ENCODE assay signal across 20 cellular contexts in the genomic region with DNA sequence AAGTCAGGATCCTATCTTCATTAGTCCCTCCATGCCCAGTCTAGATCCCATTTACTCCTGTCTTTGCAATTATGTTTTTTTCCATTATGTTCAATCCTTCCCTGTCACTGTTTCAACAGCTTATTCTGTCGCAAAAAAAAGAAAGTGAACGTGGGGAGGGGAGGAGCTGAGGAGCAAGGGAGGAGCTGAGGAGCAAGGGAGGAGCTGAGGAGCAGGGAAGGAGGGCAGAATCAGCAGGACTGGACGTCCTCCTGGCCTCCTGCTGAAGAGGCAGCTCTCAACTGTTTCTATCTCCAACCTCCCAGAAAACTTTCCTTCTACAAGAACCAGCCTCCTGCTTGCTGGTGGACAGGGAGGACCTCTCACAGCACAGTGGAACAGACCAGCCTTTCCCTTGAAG. TPM values are rescaled to one million over a fixed set of nuclear protein-coding genes. Genes with fewer than 3 reads are reported as not detected.
DNase-seq lines count a peak whose midpoint lies in the region; ATAC-seq and TF ChIP-seq lines count a peak whose summit lies in the region.
"Had no signal": no experiment of that assay in that cellular context is flagged by ENCODE, and none has a peak within 500 bp of the region (broad histone marks: within the 10 kb centered on the region; RNA-seq: fewer than 3 reads in every experiment).

No MANE protein-coding gene starts in this region.

- no peaks in the 10 kb centered on the region for H3K9me3 Mint-ChIP-seq in GM23338
- H3K9me3 Mint-ChIP-seq in central memory CD8-positive, alpha-beta T cell: no peaks in the 10 kb centered on the region
- H3K9me3 Mint-ChIP-seq: activated T-helper 2 cell treated with anti-CD3 and anti-CD28 coated beads, Interferon-gamma antibody, Interleukin-2, Interleukin-4, amounts not matched to agents 10 μg/mL and 5 μg/mL and 100 μg/mL, durations not matched to agents 14 hours and 24 hours and 36 hours had no signal

- H3K36me3 Mint-ChIP-seq in GM23338 (ENCODE audit: low read depth): peaks cover 21% of the 10 kb centered on the region
- peaks cover 25% of the 10 kb centered on the region for H3K36me3 Mint-ChIP-seq in central memory CD8-positive, alpha-beta T cell (ENCODE audit: insufficient read depth)

- peaks cover 99% of the 10 kb centered on the region for H3K79me2 ChIP-seq in GM23338 (replicated peaks; ENCODE audit: insufficient read depth)

- no peaks in the 10 kb centered on the region for H3K27me3 ChIP-seq in GM23338 (ENCODE audit: insufficient read depth)
- H3K27me3 ChIP-seq: Peyer's patch, testis had no signal

- peaks cover 17% of the 10 kb centered on the region; the same call in 2 of the 3 replicates for H3K4me1 Mint-ChIP-seq in GM23338
- peaks cover 35% of the 10 kb centered on the region for H3K4me1 Mint-ChIP-seq in central memory CD8-positive, alpha-beta T cell

- TF ChIP-seq CTCF in GM23338 (conservative IDR thresholded peaks at IDR 0.05; ENCODE audit: low read depth in 2 of 2): no peak

- no peaks in the 10 kb centered on the region for H3K27me3 Mint-ChIP-seq in GM23338 (ENCODE audit: insufficient read depth, low read depth, poor library complexity)
- no peaks in the 10 kb centered on the region for H3K27me3 Mint-ChIP-seq in central memory CD8-positive, alpha-beta T cell

- peak; percentile 32; the same call in 2 of the 3 replicates for ATAC-seq in GM23338
- ATAC-seq in central memory CD8-positive, alpha-beta T cell (replicated peaks; ENCODE audit: extremely low read depth, poor library complexity, severe bottlenecking): no peak
- peak; percentile 52 for ATAC-seq in left colon
- no peak for ATAC-seq in GM18502 (IDR thresholded peaks at IDR 0.05; ENCODE audit: poor library complexity, unreplicated experiment)
- ATAC-seq: activated CD4-positive, CD25-positive, alpha-beta regulatory T cell treated with anti-CD3 and anti-CD28 coated beads, Interleukin-2, amount 50 U/mL, for 24 hours had no signal

- 0 out of 2 replicates have a peak overlapping the region, but pooled peaks have one; percentile 4 for H3K27ac Mint-ChIP-seq in GM23338
- H3K27ac Mint-ChIP-seq in central memory CD8-positive, alpha-beta T cell (ENCODE audit: low read depth): peak overlapping the region; percentile 87
- H3K27ac Mint-ChIP-seq: activated T-helper 2 cell treated with anti-CD3 and anti-CD28 coated beads, Interferon-gamma antibody, Interleukin-2, Interleukin-4, amounts not matched to agents 10 μg/mL and 5 μg/mL and 100 μg/mL, durations not matched to agents 14 hours and 24 hours and 36 hours had no signal

- H3K27ac ChIP-seq in GM23338 (ENCODE audit: low read depth): no peak overlapping the region
- H3K27ac ChIP-seq: epithelial cell of prostate, left ventricle myocardium inferior, Peyer's patch, testis had no signal

- peaks cover 64% of the 10 kb centered on the region for H4K20me1 ChIP-seq in GM23338 (replicated peaks; ENCODE audit: insufficient read depth)

- no peaks in the 10 kb centered on the region for H3F3A ChIP-seq in GM23338 (replicated peaks; ENCODE audit: low read depth)

- H3K9me2 ChIP-seq in GM23338 (ENCODE audit: insufficient read depth): no peaks in the 10 kb centered on the region

- no peak overlapping the region for H3K4me3 ChIP-seq in GM23338
- H3K4me3 ChIP-seq: left ventricle myocardium inferior, Peyer's patch, testis had no signal

- intact Hi-C loops in left colon (cut with DNase I, micrococcal nuclease): no loop called here

- no peak overlapping the region for H3K4me2 ChIP-seq in GM23338

- H3K4me1 ChIP-seq in GM23338 (ENCODE audit: insufficient read depth): no peaks in the 10 kb centered on the region
- H3K4me1 ChIP-seq: Peyer's patch had no signal

- DNase-seq in AG08395 (ENCODE audit: low spot score): peak; percentile 17
- DNase-seq in GM23338 (ENCODE audit: low spot score): no peak
- no peak for DNase-seq in central memory CD8-positive, alpha-beta T cell (ENCODE audit: low spot score in 2 of 2)
- no peak for DNase-seq in left colon
- DNase-seq in medulla oblongata (ENCODE audit: extremely low spot score): no peak
- no peak for DNase-seq in NCI-H446 (lab: John Stamatoyannopoulos, UW)
- DNase-seq in NCI-H128 (lab: John Stamatoyannopoulos, UW; ENCODE audit: unreplicated experiment): no peak
- DNase-seq: glutamatergic neuron; left ventricle myocardium inferior; NCI-H1436; NCI-H226; NK-92 treated with Interleukin-12 subunit alpha and Interleukin-12 subunit beta, amount 100 ng/mL, for 24 hours; occipital lobe; Peyer's patch; stimulated activated CD4-positive, alpha-beta T cell treated with anti-CD3 and anti-CD28 coated beads, Interleukin-15, amount 100 ng/mL, for 24 hours; testis had no signal

- no peak overlapping the region for H2AFZ ChIP-seq in GM23338

- H3K36me3 ChIP-seq in GM23338 (ENCODE audit: insufficient read depth): no peaks in the 10 kb centered on the region

- H3K4me3 Mint-ChIP-seq in GM23338: no peak overlapping the region
- no peak overlapping the region for H3K4me3 Mint-ChIP-seq in central memory CD8-positive, alpha-beta T cell

TF ChIP-seq in GM23338, 12 proteins besides CTCF, POLR2A, EP300 and RAD21 (continues in another document):
- TF ChIP-seq ZNF114 (CRISPR knock-in tag; IDR thresholded peaks at IDR 0.05) (no peak), JUNB (IDR thresholded peaks at IDR 0.05; ENCODE audit: unreplicated experiment) (no peak), ZNF331 (CRISPR knock-in tag; IDR thresholded peaks at IDR 0.05; ENCODE audit: low read depth) (no peak), EZH2phosphoT487 (IDR thresholded peaks at IDR 0.05; ENCODE audit: unreplicated experiment) (no peak), STAT1 (IDR thresholded peaks at IDR 0.05; ENCODE audit: unreplicated experiment) (no peak), EZH2 (IDR thresholded peaks at IDR 0.05; ENCODE audit: low read depth, unreplicated experiment) (no peak)
- TF ChIP-seq, protein P1, sequence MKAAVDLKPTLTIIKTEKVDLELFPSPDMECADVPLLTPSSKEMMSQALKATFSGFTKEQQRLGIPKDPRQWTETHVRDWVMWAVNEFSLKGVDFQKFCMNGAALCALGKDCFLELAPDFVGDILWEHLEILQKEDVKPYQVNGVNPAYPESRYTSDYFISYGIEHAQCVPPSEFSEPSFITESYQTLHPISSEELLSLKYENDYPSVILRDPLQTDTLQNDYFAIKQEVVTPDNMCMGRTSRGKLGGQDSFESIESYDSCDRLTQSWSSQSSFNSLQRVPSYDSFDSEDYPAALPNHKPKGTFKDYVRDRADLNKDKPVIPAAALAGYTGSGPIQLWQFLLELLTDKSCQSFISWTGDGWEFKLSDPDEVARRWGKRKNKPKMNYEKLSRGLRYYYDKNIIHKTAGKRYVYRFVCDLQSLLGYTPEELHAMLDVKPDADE (IDR thresholded peaks at IDR 0.05): no peak
- TF ChIP-seq, protein P2, sequence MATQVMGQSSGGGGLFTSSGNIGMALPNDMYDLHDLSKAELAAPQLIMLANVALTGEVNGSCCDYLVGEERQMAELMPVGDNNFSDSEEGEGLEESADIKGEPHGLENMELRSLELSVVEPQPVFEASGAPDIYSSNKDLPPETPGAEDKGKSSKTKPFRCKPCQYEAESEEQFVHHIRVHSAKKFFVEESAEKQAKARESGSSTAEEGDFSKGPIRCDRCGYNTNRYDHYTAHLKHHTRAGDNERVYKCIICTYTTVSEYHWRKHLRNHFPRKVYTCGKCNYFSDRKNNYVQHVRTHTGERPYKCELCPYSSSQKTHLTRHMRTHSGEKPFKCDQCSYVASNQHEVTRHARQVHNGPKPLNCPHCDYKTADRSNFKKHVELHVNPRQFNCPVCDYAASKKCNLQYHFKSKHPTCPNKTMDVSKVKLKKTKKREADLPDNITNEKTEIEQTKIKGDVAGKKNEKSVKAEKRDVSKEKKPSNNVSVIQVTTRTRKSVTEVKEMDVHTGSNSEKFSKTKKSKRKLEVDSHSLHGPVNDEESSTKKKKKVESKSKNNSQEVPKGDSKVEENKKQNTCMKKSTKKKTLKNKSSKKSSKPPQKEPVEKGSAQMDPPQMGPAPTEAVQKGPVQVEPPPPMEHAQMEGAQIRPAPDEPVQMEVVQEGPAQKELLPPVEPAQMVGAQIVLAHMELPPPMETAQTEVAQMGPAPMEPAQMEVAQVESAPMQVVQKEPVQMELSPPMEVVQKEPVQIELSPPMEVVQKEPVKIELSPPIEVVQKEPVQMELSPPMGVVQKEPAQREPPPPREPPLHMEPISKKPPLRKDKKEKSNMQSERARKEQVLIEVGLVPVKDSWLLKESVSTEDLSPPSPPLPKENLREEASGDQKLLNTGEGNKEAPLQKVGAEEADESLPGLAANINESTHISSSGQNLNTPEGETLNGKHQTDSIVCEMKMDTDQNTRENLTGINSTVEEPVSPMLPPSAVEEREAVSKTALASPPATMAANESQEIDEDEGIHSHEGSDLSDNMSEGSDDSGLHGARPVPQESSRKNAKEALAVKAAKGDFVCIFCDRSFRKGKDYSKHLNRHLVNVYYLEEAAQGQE (IDR thresholded peaks at IDR 0.05; ENCODE audit: unreplicated experiment): no peak

RNA-seq across cellular contexts. Expression of a gene that starts 26.0 kb away (rescaled TPM):
- total RNA-seq in GM23338 (2014; rRNA removed; shearing (Covaris generic)): 52.3 and 59.6 TPM in 2 replicates
- polyA plus RNA-seq in GM23338 (2016; fragmentation: Nextera tagmentation; extraction: Ambion mirVana): 14.6 and 18.3 TPM in 2 replicates
- 100 to 1,000 TPM; 124 to 152 TPM for total RNA-seq in left colon

Comparison
In these comparisons a context has a peak if more than half of its experiments do, and no peak if none do; other contexts are left out.
1. ATAC-seq: peak in GM23338 (single experiment) and left colon (single experiment); none in central memory CD8-positive, alpha-beta T cell (single experiment) and GM18502 (single experiment).